15 cellular contexts compared by ENCODE assay signal in genomic region chr11:35347921-35348331, GRCh38.
DNase-seq lines count a peak whose midpoint lies in the region; ATAC-seq and TF ChIP-seq lines count a peak whose summit lies in the region.
"Had no signal": no experiment of that assay in that cellular context is flagged by ENCODE, and none has a peak within 500 bp of the region (broad histone marks: within the 10 kb centered on the region; RNA-seq: fewer than 3 reads in every experiment).

No MANE protein-coding gene starts in this region.

- H3K27ac Mint-ChIP-seq in CD4-positive, CD25-positive, alpha-beta regulatory T cell = peak overlapping the region; percentile 6 to 95 (median 90)
- H3K27ac Mint-ChIP-seq in osteocyte (ENCODE audit: unreplicated experiment) = peak overlapping the region; percentile 79
- H3K27ac Mint-ChIP-seq in stimulated activated naive B cell treated with anti-CD40 and anti-IgM and Interleukin-4, amounts not matched to agents 10 μg/mL and 1 μg/mL and 100 μg/mL, for 72 hours = no peak overlapping the region
- H3K27ac Mint-ChIP-seq: T-helper 2 cell treated with Interferon-gamma antibody and Interleukin-4, amounts not matched to agents 5 μg/mL and 100 μg/mL, for 36 hours had no signal

- TF ChIP-seq CTCF in epithelial cell of esophagus (IDR thresholded peaks at IDR 0.05; ENCODE audit: insufficient read depth, low read depth, low read length, missing control alignments) (no peak), osteocyte (IDR thresholded peaks at IDR 0.05) (no peak)

- no peak for DNase-seq in CD4-positive, CD25-positive, alpha-beta regulatory T cell
- DNase-seq in NCI-H69 (lab: John Stamatoyannopoulos, UW) = peak; percentile 46
- DNase-seq in epithelial cell of esophagus (ENCODE audit: low read depth) = peak; percentile 50
- peak; percentile 84 for DNase-seq in osteocyte (ENCODE audit: extremely low spot score, unreplicated experiment)
- DNase-seq in occipital lobe (lab: John Stamatoyannopoulos, UW) = no peak
- no peak for DNase-seq in stimulated activated naive B cell treated with anti-CD40 and anti-IgM and Interleukin-4, amounts not matched to agents 10 μg/mL and 1 μg/mL and 100 μg/mL, for 72 hours
- DNase-seq in NCI-H345 (lab: John Stamatoyannopoulos, UW) = no peak
- DNase-seq: activated CD4-positive, alpha-beta T cell treated with anti-CD3 and anti-CD28 coated beads for 48 hours; amygdala; effector CD4-positive, alpha-beta T cell; kidney glomerular epithelial cell; NCI-H1930; RPMI8226; stimulated activated CD4-positive, alpha-beta T cell treated with anti-CD3 and anti-CD28 coated beads, Interleukin-1b, Interleukin-23, amount 100 ng/mL, for 48 hours had no signal

- H3K4me1 ChIP-seq in CD4-positive, CD25-positive, alpha-beta regulatory T cell (ENCODE audit: control insufficient read depth, insufficient read depth, low read length, poor library complexity, severe bottlenecking) = peaks cover 22% of the 10 kb centered on the region

- no peak for ATAC-seq in CD4-positive, CD25-positive, alpha-beta regulatory T cell (ENCODE audit: low read depth in 2 of 2)
- ATAC-seq in stimulated activated naive B cell treated with anti-CD40 and anti-IgM and Interleukin-4, amounts not matched to agents 10 μg/mL and 1 μg/mL and 100 μg/mL, for 72 hours (replicated peaks) = no peak

- H3K36me3 Mint-ChIP-seq in CD4-positive, CD25-positive, alpha-beta regulatory T cell = no peaks in the 10 kb centered on the region
- no peaks in the 10 kb centered on the region for H3K36me3 Mint-ChIP-seq in osteocyte (ENCODE audit: unreplicated experiment)
- H3K36me3 Mint-ChIP-seq in stimulated activated naive B cell treated with anti-CD40 and anti-IgM and Interleukin-4, amounts not matched to agents 10 μg/mL and 1 μg/mL and 100 μg/mL, for 72 hours = peaks cover 3 to 4% of the 10 kb centered on the region in 2 donors

- peaks cover 0 to 3% (median 0%) of the 10 kb centered on the region in 7 donors for H3K9me3 Mint-ChIP-seq in CD4-positive, CD25-positive, alpha-beta regulatory T cell
- peaks cover 3% of the 10 kb centered on the region for H3K9me3 Mint-ChIP-seq in osteocyte (ENCODE audit: unreplicated experiment)
- peaks cover 4 to 5% of the 10 kb centered on the region in 2 donors for H3K9me3 Mint-ChIP-seq in stimulated activated naive B cell treated with anti-CD40 and anti-IgM and Interleukin-4, amounts not matched to agents 10 μg/mL and 1 μg/mL and 100 μg/mL, for 72 hours

- H3K4me1 Mint-ChIP-seq in CD4-positive, CD25-positive, alpha-beta regulatory T cell = peaks cover 24 to 74% (median 27%) of the 10 kb centered on the region in 4 donors
- H3K4me1 Mint-ChIP-seq in osteocyte (ENCODE audit: unreplicated experiment) = peaks cover 58% of the 10 kb centered on the region
- H3K4me1 Mint-ChIP-seq in stimulated activated naive B cell treated with anti-CD40 and anti-IgM and Interleukin-4, amounts not matched to agents 10 μg/mL and 1 μg/mL and 100 μg/mL, for 72 hours = peaks cover 19 to 24% of the 10 kb centered on the region in 2 donors

- no peaks in the 10 kb centered on the region for H3K36me3 ChIP-seq in CD4-positive, CD25-positive, alpha-beta regulatory T cell (ENCODE audit: control insufficient read depth, insufficient read depth, low read length)

- H3K4me3 ChIP-seq in CD4-positive, CD25-positive, alpha-beta regulatory T cell (ENCODE audit: low read depth, low read length) = no peak overlapping the region
- no peak overlapping the region for H3K4me3 ChIP-seq in epithelial cell of esophagus (ENCODE audit: low read length)

- H3K27ac ChIP-seq in CD4-positive, CD25-positive, alpha-beta regulatory T cell (ENCODE audit: insufficient read depth, low read length, poor library complexity, severe bottlenecking) = no peak overlapping the region

- no peaks in the 10 kb centered on the region for H3K9me3 ChIP-seq in CD4-positive, CD25-positive, alpha-beta regulatory T cell (ENCODE audit: control insufficient read depth in 2 of 2, low read length in 2 of 2)

- H3K27me3 Mint-ChIP-seq in CD4-positive, CD25-positive, alpha-beta regulatory T cell = peaks cover 13% of the 10 kb centered on the region
- H3K27me3 Mint-ChIP-seq in osteocyte (ENCODE audit: unreplicated experiment) = no peaks in the 10 kb centered on the region
- peaks cover 3 to 9% of the 10 kb centered on the region in 2 donors for H3K27me3 Mint-ChIP-seq in stimulated activated naive B cell treated with anti-CD40 and anti-IgM and Interleukin-4, amounts not matched to agents 10 μg/mL and 1 μg/mL and 100 μg/mL, for 72 hours

- peak overlapping the region in 1 of 4 donors; percentile 48 for H3K4me3 Mint-ChIP-seq in CD4-positive, CD25-positive, alpha-beta regulatory T cell
- no peak overlapping the region for H3K4me3 Mint-ChIP-seq in osteocyte (ENCODE audit: unreplicated experiment)
- H3K4me3 Mint-ChIP-seq in stimulated activated naive B cell treated with anti-CD40 and anti-IgM and Interleukin-4, amounts not matched to agents 10 μg/mL and 1 μg/mL and 100 μg/mL, for 72 hours = no peak overlapping the region
- H3K4me3 Mint-ChIP-seq: T-helper 2 cell treated with Interferon-gamma antibody and Interleukin-4, amounts not matched to agents 5 μg/mL and 100 μg/mL, for 36 hours had no signal

- H3K27me3 ChIP-seq in CD4-positive, CD25-positive, alpha-beta regulatory T cell (ENCODE audit: control insufficient read depth, insufficient read depth, low read length) = no peaks in the 10 kb centered on the region

Comparison
In these comparisons a context has a peak if more than half of its experiments do, and no peak if none do; other contexts are left out.
1. DNase-seq: peak in NCI-H69 (single experiment), epithelial cell of esophagus (single experiment) and osteocyte (single experiment); none in CD4-positive, CD25-positive, alpha-beta regulatory T cell (0 of 3), occipital lobe (single experiment), stimulated activated naive B cell treated with anti-CD40 and anti-IgM and Interleukin-4, amounts not matched to agents 10 μg/mL and 1 μg/mL and 100 μg/mL, for 72 hours (single experiment) and NCI-H345 (single experiment).